ENCODE assay signal across 14 cellular contexts in the genomic region with DNA sequence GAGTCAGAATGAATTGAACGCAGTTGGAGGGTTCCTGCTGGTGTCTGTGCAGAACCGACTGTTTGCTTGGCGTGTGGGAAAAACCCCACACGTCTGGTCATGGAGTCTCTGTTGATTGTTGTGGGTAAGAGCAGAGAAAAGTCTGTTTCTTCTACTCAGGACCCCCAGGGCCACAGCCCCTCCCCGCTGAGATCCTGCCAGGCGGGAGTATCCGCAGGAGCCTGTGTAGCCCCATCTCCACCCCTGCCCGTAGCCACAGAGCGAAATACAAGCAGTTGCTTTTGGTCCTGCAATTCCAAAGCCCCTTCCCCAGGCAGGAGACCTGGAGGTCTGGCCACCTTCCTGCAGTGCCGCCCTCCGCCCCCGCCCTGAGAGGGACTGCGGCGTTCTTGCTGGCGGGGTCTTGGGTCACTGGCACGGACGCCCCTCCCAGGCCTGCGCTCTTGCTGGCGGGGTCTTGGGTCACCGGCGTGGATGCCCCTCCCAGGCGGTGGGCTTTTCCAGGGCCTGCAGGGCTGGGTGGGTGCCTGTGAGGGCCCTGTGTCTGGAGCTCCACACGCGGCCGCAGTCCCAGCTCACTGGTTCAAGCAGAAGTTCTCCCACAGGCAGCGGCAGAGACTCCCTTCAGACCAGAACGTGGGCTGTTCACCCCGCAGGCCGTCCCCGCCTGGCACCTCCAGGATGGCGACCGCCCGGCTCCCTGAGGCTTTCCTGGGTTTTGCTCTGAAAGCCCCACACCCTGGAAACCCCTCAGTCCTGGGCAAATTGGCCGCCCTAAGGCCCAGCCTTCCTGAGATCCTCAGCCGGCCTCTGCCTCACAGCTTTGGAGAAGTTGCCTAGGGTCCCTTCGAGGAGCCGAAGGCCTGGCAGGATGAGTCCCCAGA.
"Had no signal": no experiment of that assay in that cellular context is flagged by ENCODE, and none has a peak within 500 bp of the region (broad histone marks: within the 10 kb centered on the region; RNA-seq: fewer than 3 reads in every experiment).

No MANE protein-coding gene starts in this region.

- H3K4me3 ChIP-seq: colonic mucosa, pancreas, smooth muscle cell, suprapubic skin had no signal

- H3K9me3 ChIP-seq: colonic mucosa, pancreas, suprapubic skin had no signal

- H3K9me3 Mint-ChIP-seq: activated naive CD4-positive, alpha-beta T cell treated with anti-CD3 and anti-CD28 coated beads for 36 hours had no signal

- DNase-seq: activated CD4-positive, alpha-beta T cell treated with anti-CD3 and anti-CD28 coated beads for 1 hour; activated CD4-positive, alpha-beta T cell treated with anti-CD3 and anti-CD28 coated beads, Interleukin-2, amount 50 U/mL, for 48 hours; activated naive CD4-positive, alpha-beta T cell treated with anti-CD3 and anti-CD28 coated beads for 36 hours; activated T-cell treated with anti-CD3 and anti-CD28 coated beads, Interleukin-2, amount 50 U/mL, for 48 hours; colonic mucosa; effector CD4-positive, alpha-beta T cell; foreskin keratinocyte; mammary epithelial cell; stimulated activated CD4-positive, alpha-beta T cell treated with anti-CD3 and anti-CD28 coated beads, Interleukin-1b, Interleukin-23, amount 100 ng/mL, for 48 hours; stimulated activated naive CD4-positive, alpha-beta T cell; T-helper 9 cell had no signal

- H3K4me1 ChIP-seq: colonic mucosa, foreskin keratinocyte, pancreas had no signal

- H3K36me3 ChIP-seq: colonic mucosa, pancreas, suprapubic skin had no signal

- ATAC-seq: foreskin keratinocyte, pancreas had no signal

- H3K4me3 Mint-ChIP-seq: activated naive CD4-positive, alpha-beta T cell treated with anti-CD3 and anti-CD28 coated beads for 36 hours had no signal

- H3K27me3 ChIP-seq: colonic mucosa, foreskin keratinocyte, pancreas had no signal

- H3K27ac Mint-ChIP-seq: activated naive CD4-positive, alpha-beta T cell treated with anti-CD3 and anti-CD28 coated beads for 36 hours had no signal

- H3K27ac ChIP-seq: colonic mucosa, foreskin keratinocyte, pancreas, suprapubic skin had no signal
